Comparison of ENCODE assay signal across 8 cellular contexts in genomic region chr1:235642021-235642942, GRCh38. TPM values are rescaled to one million over a fixed set of nuclear protein-coding genes. Genes with fewer than 3 reads are reported as not detected.
A peak's percentile ranks its signal among the peaks of the same experiment; 100 is the strongest.
DNase-seq lines count a peak whose midpoint lies in the region; ATAC-seq and TF ChIP-seq lines count a peak whose summit lies in the region.
"Had no signal": no experiment of that assay in that cellular context is flagged by ENCODE, and none has a peak within 500 bp of the region (broad histone marks: within the 10 kb centered on the region; RNA-seq: fewer than 3 reads in every experiment).

No MANE protein-coding gene starts in this region.

- peak overlapping the region; percentile 83 for H3K27ac Mint-ChIP-seq in activated naive CD8-positive, alpha-beta T cell treated with anti-CD3 and anti-CD28 coated beads for 36 hours
- peak overlapping the region; percentile 45 for H3K27ac Mint-ChIP-seq in nephron progenitor cell

- H3K4me3 ChIP-seq in HL-60 (replicated peaks; ENCODE audit: insufficient read depth, low read length) (peak overlapping the region; percentile 31), SJCRH30 (peak overlapping the region; percentile 37)
- H3K4me3 ChIP-seq: cardiac muscle cell had no signal

- peaks cover 37% of the 10 kb centered on the region for H3K27me3 Mint-ChIP-seq in activated naive CD8-positive, alpha-beta T cell treated with anti-CD3 and anti-CD28 coated beads for 36 hours
- H3K27me3 Mint-ChIP-seq in nephron progenitor cell (ENCODE audit: low read depth, poor library complexity) = peaks cover 35% of the 10 kb centered on the region

- peak in 1 of 2 experiments; percentile 54 for DNase-seq in HL-60 (ENCODE audit: low read depth in 1 of 2, low spot score in 1 of 2)
- peak; percentile 23 to 36 for DNase-seq in SJCRH30
- peak; percentile 77 for DNase-seq in activated naive CD8-positive, alpha-beta T cell treated with anti-CD3 and anti-CD28 coated beads for 36 hours
- DNase-seq in nephron progenitor cell = no peak
- DNase-seq in left cardiac atrium = no peak
- DNase-seq in HuH-7.5 (ENCODE audit: low spot score) = no peak

- TF ChIP-seq CTCF in HL-60 (IDR thresholded peaks at IDR 0.05; ENCODE audit: insufficient read depth, low read length) (no peak), nephron progenitor cell (IDR thresholded peaks at IDR 0.05) (no peak)

- peaks cover 18% of the 10 kb centered on the region for H3K4me1 Mint-ChIP-seq in activated naive CD8-positive, alpha-beta T cell treated with anti-CD3 and anti-CD28 coated beads for 36 hours
- H3K4me1 Mint-ChIP-seq in nephron progenitor cell = peaks cover 49% of the 10 kb centered on the region

- H3K4me3 Mint-ChIP-seq in activated naive CD8-positive, alpha-beta T cell treated with anti-CD3 and anti-CD28 coated beads for 36 hours = peak overlapping the region; percentile 57
- H3K4me3 Mint-ChIP-seq in nephron progenitor cell = no peak overlapping the region

- H3K36me3 Mint-ChIP-seq in activated naive CD8-positive, alpha-beta T cell treated with anti-CD3 and anti-CD28 coated beads for 36 hours = no peaks in the 10 kb centered on the region
- H3K36me3 Mint-ChIP-seq in nephron progenitor cell (ENCODE audit: low read depth) = no peaks in the 10 kb centered on the region

- H3K4me1 ChIP-seq in SJCRH30 = no peaks in the 10 kb centered on the region

- no peaks in the 10 kb centered on the region for H3K9me3 ChIP-seq in SJCRH30 (replicated peaks)

- intact Hi-C loops in left cardiac atrium (cut with DNase I) = no loop called here

- H3K27me3 ChIP-seq in HL-60 (ENCODE audit: insufficient read depth, poor library complexity, severe bottlenecking) (peaks cover 10% of the 10 kb centered on the region), SJCRH30 (no peaks in the 10 kb centered on the region)

- ATAC-seq in GM19395 (IDR thresholded peaks at IDR 0.05; ENCODE audit: unreplicated experiment) (peak; percentile 74), left cardiac atrium (no peak)

- H3K9me3 Mint-ChIP-seq in activated naive CD8-positive, alpha-beta T cell treated with anti-CD3 and anti-CD28 coated beads for 36 hours = no peaks in the 10 kb centered on the region
- H3K9me3 Mint-ChIP-seq in nephron progenitor cell = no peaks in the 10 kb centered on the region

- H3K36me3 ChIP-seq in SJCRH30 = no peaks in the 10 kb centered on the region
- H3K36me3 ChIP-seq: cardiac muscle cell had no signal

- H3K27ac ChIP-seq in HL-60 (replicated peaks) (no peak overlapping the region), SJCRH30 (no peak overlapping the region; the same call in 1 of the 2 replicates)
- H3K27ac ChIP-seq: cardiac muscle cell had no signal

RNA-seq across cellular contexts. Expression of gene GNG4, which starts 7.3 kb away (rescaled TPM):
- total RNA-seq in SJCRH30 (2014; rRNA removed; shearing (Covaris generic)) = 19.7 and 19.8 TPM in 2 replicates
- 1 to 10 TPM; 1.4 to 1.9 TPM for total RNA-seq in activated naive CD8-positive, alpha-beta T cell treated with anti-CD3 and anti-CD28 coated beads for 36 hours
- total RNA-seq in left cardiac atrium = under 1 TPM in 1 of 2 donors, not detected in 1; 0.05 TPM

Comparison
In these comparisons a context has a peak if more than half of its experiments do, and no peak if none do; other contexts are left out.
1. DNase-seq: peak in SJCRH30 (2 of 2) and activated naive CD8-positive, alpha-beta T cell treated with anti-CD3 and anti-CD28 coated beads for 36 hours (single experiment); none in nephron progenitor cell (single experiment), left cardiac atrium (single experiment) and HuH-7.5 (single experiment).